Comparison of ENCODE assay signal across 10 cellular contexts in the genomic region with DNA sequence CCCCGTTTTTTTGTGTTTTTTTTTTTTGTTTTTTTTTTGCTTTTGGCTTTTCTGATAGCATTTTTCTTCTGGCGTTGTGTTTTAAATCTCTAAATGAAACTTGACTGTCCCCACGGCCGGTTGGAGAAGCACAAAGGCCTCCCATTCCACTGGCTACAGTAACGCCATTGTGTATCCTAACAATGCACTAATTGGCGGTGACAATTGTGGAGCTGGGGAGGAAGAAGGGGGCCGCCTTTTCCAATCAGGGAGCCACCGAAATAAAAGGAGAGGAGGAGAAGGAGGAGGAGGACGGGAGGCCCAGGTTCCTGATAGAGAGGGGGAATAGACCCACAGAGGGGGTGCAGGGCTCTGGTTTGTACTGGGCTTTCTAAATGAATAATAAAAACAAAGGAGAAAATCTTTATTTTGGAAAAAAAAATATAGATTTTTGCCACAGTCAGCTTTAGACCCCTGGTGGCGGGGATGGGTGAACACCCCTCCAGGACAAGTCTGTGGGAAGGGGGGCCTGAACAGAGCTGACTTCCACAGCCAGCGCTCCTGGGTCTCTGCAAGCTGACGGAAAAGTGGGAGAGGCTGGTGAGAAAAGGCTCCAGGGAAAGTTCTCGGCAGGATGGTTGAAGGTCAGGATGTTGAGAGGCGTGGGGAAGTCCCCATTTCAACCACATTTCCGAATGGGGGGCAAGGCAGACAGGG. TPM values are rescaled to one million over a fixed set of nuclear protein-coding genes. Genes with fewer than 3 reads are reported as not detected.
DNase-seq lines count a peak whose midpoint lies in the region; ATAC-seq and TF ChIP-seq lines count a peak whose summit lies in the region.
"Had no signal": no experiment of that assay in that cellular context is flagged by ENCODE, and none has a peak within 500 bp of the region (broad histone marks: within the 10 kb centered on the region; RNA-seq: fewer than 3 reads in every experiment).

No MANE protein-coding gene starts in this region.

- no peaks in the 10 kb centered on the region for H3K36me3 ChIP-seq in kidney epithelial cell (ENCODE audit: control insufficient read depth, insufficient read depth, low read length)

- H3K27me3 ChIP-seq in kidney epithelial cell (ENCODE audit: control insufficient read depth, insufficient read depth, low read length): no peaks in the 10 kb centered on the region

- ATAC-seq in GM18867 (IDR thresholded peaks at IDR 0.05; ENCODE audit: unreplicated experiment) (no peak), esophagus mucosa (no peak)
- ATAC-seq in stimulated activated naive CD8-positive, alpha-beta T cell treated with anti-CD3 and anti-CD28 coated beads, Interleukin-15, Interleukin-2, amounts not matched to agents 100 U/mL and 50 U/mL, for 24 hours: no peak

- no peak overlapping the region for H3K4me3 ChIP-seq in cardiac fibroblast (replicated peaks in 1 of 2; ENCODE audit: low read depth in 2 of 2, low read length in 2 of 2)
- no peak overlapping the region for H3K4me3 ChIP-seq in kidney epithelial cell (ENCODE audit: low read depth, low read length)

- DNase-seq in NCI-H2227 (lab: John Stamatoyannopoulos, UW; ENCODE audit: unreplicated experiment) (peak; percentile 55), cardiac fibroblast (ENCODE audit: low read depth in 2 of 2) (no peak), kidney epithelial cell (ENCODE audit: low read depth) (no peak)
- DNase-seq in stimulated activated naive CD8-positive, alpha-beta T cell treated with anti-CD3 and anti-CD28 coated beads, Interleukin-15, Interleukin-2, amounts not matched to agents 100 U/mL and 50 U/mL, for 24 hours: no peak
- DNase-seq: activated naive CD4-positive, alpha-beta T cell treated with anti-CD3 and anti-CD28 coated beads, Interleukin-2, amount 10 ng/mL, durations not matched to agents 7 days and 5 days; cortex of kidney; NCI-H510A treated with DMSO at 0.1 percent for 48 hours had no signal

- TF ChIP-seq CTCF in cardiac fibroblast (IDR thresholded peaks at IDR 0.05; ENCODE audit: low read depth, low read length) (peak; percentile 25), kidney epithelial cell (IDR thresholded peaks at IDR 0.05; ENCODE audit: insufficient read depth, low read length, poor library complexity, severe bottlenecking) (peak; percentile 5)

- peak overlapping the region; percentile 69 for H3K27ac ChIP-seq in temporal lobe (ENCODE audit: low read depth, low read length)

RNA-seq across cellular contexts. Expression of gene FZD5, which starts 43.7 kb away (rescaled TPM):
- total RNA-seq in kidney epithelial cell (7.4 and 9.1 TPM in 2 replicates), temporal lobe (1.7 TPM), esophagus mucosa (11.8 TPM)
